8 cellular contexts compared by ENCODE assay signal in the genomic region with DNA sequence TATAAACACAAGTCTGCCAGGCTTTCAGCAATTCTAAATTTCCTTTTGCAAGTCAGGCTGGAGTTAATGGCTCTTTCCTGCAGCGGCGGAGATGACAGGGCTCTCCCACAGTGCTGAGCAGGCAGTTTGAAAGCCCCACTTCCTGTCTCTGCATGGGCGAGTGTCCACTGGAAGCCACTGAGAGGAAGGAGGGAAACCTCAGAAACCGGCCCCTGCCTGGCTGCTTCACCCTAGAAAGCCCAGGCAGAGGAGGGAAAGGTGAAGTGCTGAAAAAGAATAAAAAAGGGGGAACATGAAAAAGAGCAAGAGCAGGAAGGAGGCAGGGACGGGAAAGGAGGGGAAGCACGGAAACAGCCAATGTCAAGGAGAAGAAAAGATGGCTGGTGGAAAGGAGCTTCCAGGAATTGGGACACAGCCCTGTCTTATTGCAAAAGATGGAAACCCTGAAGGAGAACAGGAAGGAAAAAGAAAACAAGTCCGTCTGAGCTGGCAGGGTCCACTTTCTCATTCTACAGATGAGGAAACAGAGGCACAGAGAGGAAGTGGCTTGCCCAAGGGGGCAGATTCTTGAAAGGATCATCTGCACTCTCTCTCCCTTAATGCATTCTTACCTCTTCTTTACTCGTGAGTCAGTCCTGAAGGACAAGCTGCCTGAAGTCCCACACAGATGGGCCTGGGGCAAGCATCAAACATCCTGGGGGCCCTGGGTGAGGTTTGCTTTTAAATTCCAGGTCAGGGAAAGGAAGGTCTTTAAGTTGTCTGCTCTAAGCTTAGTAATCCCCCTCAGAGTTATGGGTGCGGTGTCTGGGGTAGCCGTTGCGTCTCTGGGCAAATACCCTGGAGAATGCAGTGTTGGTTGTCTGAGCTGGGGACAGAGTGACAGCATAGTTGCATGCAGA. TPM values are rescaled to one million over a fixed set of nuclear protein-coding genes. Genes with fewer than 3 reads are reported as not detected.
DNase-seq lines count a peak whose midpoint lies in the region; ATAC-seq and TF ChIP-seq lines count a peak whose summit lies in the region.

No MANE protein-coding gene starts in this region.

- peak; percentile 65 for DNase-seq in GDM1 (lab: John Stamatoyannopoulos, UW)
- DNase-seq in M059J (ENCODE audit: low read depth) = peak; percentile 62
- DNase-seq in mammary epithelial cell = no peak
- DNase-seq in naive thymus-derived CD4-positive, alpha-beta T cell = no peak
- DNase-seq in GM13976 (ENCODE audit: low spot score) = no peak
- DNase-seq in H7 = no peak
- no peak for DNase-seq in cortex of kidney (lab: John Stamatoyannopoulos, UW)
- DNase-seq in occipital lobe (lab: John Stamatoyannopoulos, UW) = no peak

- no peaks in the 10 kb centered on the region for H3K27me3 ChIP-seq in mammary epithelial cell (ENCODE audit: insufficient read depth, low read length)
- no peaks in the 10 kb centered on the region for H3K27me3 ChIP-seq in naive thymus-derived CD4-positive, alpha-beta T cell (ENCODE audit: control insufficient read depth in 2 of 2, insufficient read depth in 2 of 2, low read length in 2 of 2)
- H3K27me3 ChIP-seq in H7 (ENCODE audit: control insufficient read depth, insufficient read depth, low read length) = no peaks in the 10 kb centered on the region

- peak; percentile 68 for ATAC-seq in naive thymus-derived CD4-positive, alpha-beta T cell

- H3K36me3 ChIP-seq in mammary epithelial cell (ENCODE audit: insufficient read depth, low read length) (no peaks in the 10 kb centered on the region), H7 (replicated peaks; ENCODE audit: control insufficient read depth, insufficient read depth, low read length) (no peaks in the 10 kb centered on the region)
- H3K36me3 ChIP-seq in naive thymus-derived CD4-positive, alpha-beta T cell (ENCODE audit: control insufficient read depth in 2 of 3, insufficient read depth in 3 of 3, low read length in 3 of 3) = no peaks in the 10 kb centered on the region

- H3K27me3 Mint-ChIP-seq in naive thymus-derived CD4-positive, alpha-beta T cell = peaks cover 4 to 40% (median 20%) of the 10 kb centered on the region in 5 donors

- CTCF ChIA-PET in mammary epithelial cell (lab: Charles Lee; ENCODE audit: low non-redundant PET) = no interaction called here
- CTCF ChIA-PET in naive thymus-derived CD4-positive, alpha-beta T cell (lab: Charles Lee) = interaction anchor here (0.6 kb wide), 1 partner anchor 1968 kb away, joined by 3 read pairs; no protein-coding TSS in a partner anchor

- in situ Hi-C loops in mammary epithelial cell (cut with MboI; ENCODE audit: low sequenced_read_pairs in 2 of 2) = no loop called here
- in situ Hi-C loops in GM13976 (cut with MboI; ENCODE audit: low sequenced_read_pairs, unreplicated experiment) = loop anchor here (25.0 kb wide), 1 partner anchor 341 kb away; no protein-coding TSS in a partner anchor

- H3K4me1 Mint-ChIP-seq in naive thymus-derived CD4-positive, alpha-beta T cell = peaks cover 6 to 31% (median 15%) of the 10 kb centered on the region in 7 donors

- TF ChIP-seq CTCF in mammary epithelial cell (conservative IDR thresholded peaks at IDR 0.05 in 1 of 2, IDR thresholded peaks at IDR 0.05 in 1 of 2; ENCODE audit: extremely low read depth in 1 of 2, insufficient read depth in 1 of 2, low read depth in 1 of 2, low read length in 2 of 2) = no peak
- TF ChIP-seq CTCF in GM13976 (IDR thresholded peaks at IDR 0.05; ENCODE audit: borderline replicate concordance, control extremely low read depth, extremely low read depth, insufficient read depth, missing control alignments) = no peak

- H3K4me1 ChIP-seq in mammary epithelial cell (ENCODE audit: insufficient read depth, low read length) = no peaks in the 10 kb centered on the region
- no peaks in the 10 kb centered on the region for H3K4me1 ChIP-seq in naive thymus-derived CD4-positive, alpha-beta T cell (ENCODE audit: control insufficient read depth in 2 of 2, insufficient read depth in 2 of 2, low read length in 2 of 2)

- no peaks in the 10 kb centered on the region for H4K20me1 ChIP-seq in mammary epithelial cell (ENCODE audit: insufficient read depth, low read length)

- peak overlapping the region; percentile 57 for H2AFZ ChIP-seq in mammary epithelial cell (ENCODE audit: low read depth, low read length)

- peaks cover 0 to 4% (median 0%) of the 10 kb centered on the region in 5 donors for H3K36me3 Mint-ChIP-seq in naive thymus-derived CD4-positive, alpha-beta T cell

- no peaks in the 10 kb centered on the region for H3K9me3 ChIP-seq in mammary epithelial cell (replicated peaks; ENCODE audit: insufficient read depth, low read length)
- H3K9me3 ChIP-seq in naive thymus-derived CD4-positive, alpha-beta T cell (ENCODE audit: control insufficient read depth in 2 of 3, low read length in 3 of 3) = no peaks in the 10 kb centered on the region

- peak overlapping the region in 3 of 10 donors; percentile 8 to 51 (median 16) for H3K4me3 Mint-ChIP-seq in naive thymus-derived CD4-positive, alpha-beta T cell

- no peaks in the 10 kb centered on the region for H3K79me2 ChIP-seq in mammary epithelial cell (ENCODE audit: insufficient read depth, low read length)

- POLR2A ChIA-PET in naive thymus-derived CD4-positive, alpha-beta T cell (lab: Charles Lee) = no interaction called here

- peak overlapping the region in 2 of 9 donors; percentile 23 to 36 for H3K27ac Mint-ChIP-seq in naive thymus-derived CD4-positive, alpha-beta T cell

- H3K4me2 ChIP-seq in mammary epithelial cell (ENCODE audit: insufficient read depth, low read depth, low read length) = no peak overlapping the region

- no peak overlapping the region for H3K27ac ChIP-seq in mammary epithelial cell (ENCODE audit: insufficient read depth, low read depth, low read length)
- no peak overlapping the region for H3K27ac ChIP-seq in naive thymus-derived CD4-positive, alpha-beta T cell (ENCODE audit: low read depth, low read length)

- no peak overlapping the region for H3K4me3 ChIP-seq in mammary epithelial cell (replicated peaks in 1 of 3; ENCODE audit: insufficient read depth in 1 of 3, low read depth in 2 of 3, low read length in 3 of 3)
- no peak overlapping the region for H3K4me3 ChIP-seq in naive thymus-derived CD4-positive, alpha-beta T cell (ENCODE audit: low read length)
- no peak overlapping the region for H3K4me3 ChIP-seq in H7 (ENCODE audit: insufficient read depth, low read depth, low read length)

- no TSS peak for BruUV-seq in mammary epithelial cell (replicated peaks; lab: Mats Ljungman, UMichigan)

- intact Hi-C loops in mammary epithelial cell (cut with micrococcal nuclease) = no loop called here
- intact Hi-C loops in naive thymus-derived CD4-positive, alpha-beta T cell (cut with micrococcal nuclease) = no loop called here

- dilution Hi-C loops in mammary epithelial cell (cut with HindIII; ENCODE audit: low sequenced_read_pairs) = no loop called here

- no peaks in the 10 kb centered on the region for H3K9me3 Mint-ChIP-seq in naive thymus-derived CD4-positive, alpha-beta T cell

- 64% methylated on average over 9 of the region's 11 CpGs for WGBS in mammary epithelial cell (ENCODE audit: low coverage, missing lambda C conversion rate)

- no peak overlapping the region for H3K9ac ChIP-seq in mammary epithelial cell (ENCODE audit: insufficient read depth, low read length)

RNA-seq across cellular contexts. Expression of a gene that starts 38.8 kb away (rescaled TPM):
- 0.52 and 1.2 TPM in 2 replicates for total RNA-seq in M059J (2014; rRNA removed; shearing (Covaris generic))
- total RNA-seq in mammary epithelial cell (under 1 TPM; 0.33 to 0.35 TPM), occipital lobe (2.5 TPM)
- 0.19 TPM for polyA plus RNA-seq in mammary epithelial cell
- polyA minus RNA-seq in mammary epithelial cell = not detected
- total RNA-seq in naive thymus-derived CD4-positive, alpha-beta T cell = 100 to 1,000 TPM in 1 of 5 experiments, 10 to 100 TPM in 4; 22.1 to 110 (median 24.4) TPM
- 100 to 1,000 TPM; 190 to 198 TPM for polyA plus RNA-seq in naive thymus-derived CD4-positive, alpha-beta T cell
- not detected in 2 replicates for total RNA-seq in H7 (2014; rRNA removed; shearing (Covaris generic))

Comparison
In these comparisons a context has a peak if more than half of its experiments do, and no peak if none do; other contexts are left out.
1. DNase-seq: peak in GDM1 (single experiment) and M059J (single experiment); none in mammary epithelial cell (single experiment), naive thymus-derived CD4-positive, alpha-beta T cell (0 of 9), GM13976 (single experiment), H7 (single experiment), cortex of kidney (single experiment) and occipital lobe (single experiment).